8 cellular contexts compared by ENCODE assay signal in the genomic region with DNA sequence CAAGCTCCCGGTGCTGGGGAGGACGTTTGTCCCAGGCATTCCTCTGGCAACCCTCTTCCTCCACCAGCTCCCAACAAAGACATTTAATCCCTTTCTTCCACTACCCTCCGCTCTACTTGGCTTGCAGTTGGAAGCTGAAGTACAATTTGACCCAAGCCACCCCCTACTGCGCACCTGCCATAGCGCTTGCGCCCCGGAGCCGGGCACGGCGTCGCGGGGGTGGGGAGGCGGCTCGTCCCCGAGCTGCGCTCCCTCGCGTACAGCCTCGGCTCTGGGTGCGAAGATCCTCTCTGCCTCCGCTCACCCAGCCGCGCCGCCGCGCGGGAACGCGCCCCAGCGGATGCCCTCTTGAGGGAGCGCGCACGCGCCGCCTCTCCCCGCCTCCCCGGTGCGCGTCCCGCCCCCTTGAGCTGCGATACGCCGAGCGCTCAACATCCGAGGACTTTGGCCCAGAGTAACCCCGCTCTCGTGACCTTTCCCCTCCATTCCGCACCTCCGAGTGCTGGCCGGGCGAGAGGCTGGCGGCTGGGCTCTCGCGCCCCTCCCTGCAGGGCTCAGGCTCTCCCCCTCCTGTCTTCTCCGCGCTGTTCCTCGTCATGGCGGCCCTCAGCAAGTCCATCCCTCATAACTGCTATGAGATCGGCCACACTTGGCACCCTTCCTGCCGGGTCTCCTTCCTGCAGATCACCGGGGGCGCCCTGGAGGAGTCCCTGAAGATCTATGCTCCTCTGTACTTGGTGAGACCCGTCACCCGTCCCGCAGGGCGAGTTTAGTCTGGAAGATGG. TPM values are rescaled to one million over a fixed set of nuclear protein-coding genes. Genes with fewer than 3 reads are reported as not detected.
A peak's percentile ranks its signal among the peaks of the same experiment; 100 is the strongest.
DNase-seq lines count a peak whose midpoint lies in the region; ATAC-seq, FAIRE-seq and TF ChIP-seq lines count a peak whose summit lies in the region.

A gene (plus strand): TSS at position 485 of the 785 bp plus-strand sequence. CDS start 112 bp downstream, at position 597.

- peak within 1 kb of the TSS; percentile 85 for H3K4me2 ChIP-seq in astrocyte (ENCODE audit: low read length)

- no peak for FAIRE-seq in astrocyte (lab: Jason Lieb, UNC)

- peak; percentile 98 for ATAC-seq in GM18511 (IDR thresholded peaks at IDR 0.05; ENCODE audit: unreplicated experiment)
- ATAC-seq in HG03025 (IDR thresholded peaks at IDR 0.05; ENCODE audit: low FRiP score, unreplicated experiment), result peak; percentile 99

- no peaks in the 10 kb centered on the region for H3K36me3 Mint-ChIP-seq in astrocyte (ENCODE audit: low read depth, unreplicated experiment)

- H3K4me3 Mint-ChIP-seq in astrocyte (ENCODE audit: unreplicated experiment), result peak within 1 kb of the TSS; percentile 97

- intact Hi-C loops in vagina (cut with DNase I), result loop anchor here (5.0 kb wide), 1 partner anchor 80 kb away; a partner anchor contains a TSS

- TF ChIP-seq CTCF in astrocyte (IDR thresholded peaks at IDR 0.05; ENCODE audit: insufficient read depth, low read depth, low read length), result no peak
- no peak for TF ChIP-seq CTCF in vagina (IDR thresholded peaks at IDR 0.05)

- no peaks in the 10 kb centered on the region for H3K9me3 Mint-ChIP-seq in astrocyte (ENCODE audit: unreplicated experiment)

- H3K36me3 ChIP-seq in astrocyte (ENCODE audit: insufficient read depth, low read length), result no peaks in the 10 kb centered on the region
- no peaks in the 10 kb centered on the region for H3K36me3 ChIP-seq in rectal smooth muscle tissue (ENCODE audit: control insufficient read depth, insufficient read depth, low read length)
- H3K36me3 ChIP-seq in vagina, result no peaks in the 10 kb centered on the region

- H3K79me2 ChIP-seq in astrocyte (ENCODE audit: insufficient read depth, low read length), result peaks cover 44% of the 10 kb centered on the region

- H3K27ac ChIP-seq in astrocyte (ENCODE audit: low read depth, low read length) (peak within 1 kb of the TSS; percentile 59), rectal smooth muscle tissue (ENCODE audit: low read depth, low read length) (peak within 1 kb of the TSS; percentile 78), vagina (peak within 1 kb of the TSS; percentile 77)

- H2AFZ ChIP-seq in astrocyte (ENCODE audit: low read depth, low read length), result peak within 1 kb of the TSS; percentile 88

- no peaks in the 10 kb centered on the region for H3K27me3 ChIP-seq in astrocyte (ENCODE audit: insufficient read depth, low read length)
- H3K27me3 ChIP-seq in rectal smooth muscle tissue (ENCODE audit: control insufficient read depth, insufficient read depth, low read length), result no peaks in the 10 kb centered on the region
- no peaks in the 10 kb centered on the region for H3K27me3 ChIP-seq in vagina

- DNase-seq in NCI-H2029 treated with DMSO at 0.1 percent for 48 hours (lab: John Stamatoyannopoulos, UW) (peak; percentile 89), T-helper 22 cell (ENCODE audit: low read depth) (peak; percentile 76), astrocyte (ENCODE audit: low read depth) (peak; percentile 76), hepatic stellate cell (ENCODE audit: low spot score) (peak; percentile 96), vagina (ENCODE audit: extremely low spot score in 2 of 2) (peak; percentile 91 to 96)

- H3K4me1 ChIP-seq in astrocyte (ENCODE audit: insufficient read depth, low read length), result peaks cover 10% of the 10 kb centered on the region
- H3K4me1 ChIP-seq in rectal smooth muscle tissue (ENCODE audit: control insufficient read depth, insufficient read depth, low read length), result peaks cover 2% of the 10 kb centered on the region
- H3K4me1 ChIP-seq in vagina, result peaks cover 25% of the 10 kb centered on the region

- peaks cover 18% of the 10 kb centered on the region for H4K20me1 ChIP-seq in astrocyte (ENCODE audit: insufficient read depth, low read length)

- TF ChIP-seq POLR2A in vagina (IDR thresholded peaks at IDR 0.05), result peak in 1 of 2 donors; percentile 17

- peak within 1 kb of the TSS; percentile 84 for H3K4me3 ChIP-seq in astrocyte (ENCODE audit: insufficient read depth, low read depth, low read length)
- peak within 1 kb of the TSS; percentile 92 for H3K4me3 ChIP-seq in rectal smooth muscle tissue (ENCODE audit: low read length)
- peak within 1 kb of the TSS; percentile 72 to 75 for H3K4me3 ChIP-seq in vagina

- H3K27me3 Mint-ChIP-seq in astrocyte (ENCODE audit: low read depth, unreplicated experiment), result no peaks in the 10 kb centered on the region

- no peaks in the 10 kb centered on the region for H3K9me3 ChIP-seq in astrocyte (ENCODE audit: insufficient read depth, low read depth, low read length)
- H3K9me3 ChIP-seq in vagina, result no peaks in the 10 kb centered on the region

- peak within 1 kb of the TSS; percentile 80 for H3K27ac Mint-ChIP-seq in astrocyte (ENCODE audit: unreplicated experiment)

- peak within 1 kb of the TSS; percentile 87 for H3K9ac ChIP-seq in astrocyte (ENCODE audit: low read length)
- H3K9ac ChIP-seq in rectal smooth muscle tissue (ENCODE audit: low read length), result peak within 1 kb of the TSS; percentile 84

- H3K4me1 Mint-ChIP-seq in astrocyte (ENCODE audit: low read depth, unreplicated experiment), result peaks cover 7% of the 10 kb centered on the region

RNA-seq across cellular contexts. Expression of the gene that starts here (rescaled TPM):
- total RNA-seq in astrocyte, result 20.6 and 30.2 TPM in 2 replicates
- total RNA-seq in vagina, result 17.2 TPM

Comparison
In these comparisons a context has a peak if more than half of its experiments do, and no peak if none do; other contexts are left out.
1. Peak in every context shown above with its lines: DNase-seq, ATAC-seq, H3K4me3 ChIP-seq and H3K27ac ChIP-seq.